In the genomic region with DNA sequence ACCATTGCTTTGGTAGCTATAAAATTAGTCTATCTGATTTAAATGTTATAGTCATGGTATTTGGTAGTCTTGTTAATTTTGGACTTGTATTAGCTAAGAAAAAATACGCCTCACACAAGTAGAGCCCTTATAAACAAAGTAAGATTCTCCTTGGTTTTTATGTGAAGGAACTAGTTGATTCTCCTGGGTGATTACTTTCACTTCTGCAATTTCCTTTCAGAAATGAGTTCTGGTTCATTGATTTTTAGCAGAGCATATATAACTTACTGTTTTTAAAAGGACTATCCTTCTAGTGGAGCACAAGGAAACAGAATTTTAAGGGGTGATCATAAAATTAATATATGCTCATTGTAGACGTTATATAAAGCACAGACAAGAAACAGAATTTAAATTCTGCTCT, we compare ENCODE assay signal across 14 cellular contexts.
DNase-seq lines count a peak whose midpoint lies in the region; ATAC-seq and TF ChIP-seq lines count a peak whose summit lies in the region.
"Had no signal": no experiment of that assay in that cellular context is flagged by ENCODE, and none has a peak within 500 bp of the region (broad histone marks: within the 10 kb centered on the region; RNA-seq: fewer than 3 reads in every experiment).

No MANE protein-coding gene starts in this region.

- WGBS in heart left ventricle, 4 donors, result 88 to 90% (median 89%) methylated on average over 2 of the region's 2 CpGs

- no peaks in the 10 kb centered on the region for H3K4me1 ChIP-seq in heart left ventricle

- H3K36me3 ChIP-seq in heart left ventricle, result no peaks in the 10 kb centered on the region

- H3K9me3 Mint-ChIP-seq in naive B cell, result peaks cover 0 to 7% (median 0%) of the 10 kb centered on the region in 7 donors
- H3K9me3 Mint-ChIP-seq: immature natural killer cell had no signal

- H3K27me3 ChIP-seq in heart left ventricle, result no peaks in the 10 kb centered on the region

- DNase-seq in naive B cell (peak; percentile 34), heart left ventricle (no peak), head of caudate nucleus (no peak)
- DNase-seq in activated effector memory CD4-positive, alpha-beta T cell treated with Interleukin-2 at 50 U/mL for 16 hours, result no peak
- DNase-seq in stimulated activated CD4-positive, alpha-beta T cell treated with anti-CD3 and anti-CD28 coated beads, Interleukin-1b, Interleukin-23, amount 100 ng/mL, for 48 hours, result no peak
- DNase-seq: activated CD4-positive, alpha-beta T cell treated with anti-CD3 and anti-CD28 coated beads, Interleukin-2, amount 10 ng/mL, durations not matched to agents 7 days and 5 days; activated naive CD4-positive, alpha-beta T cell treated with Interleukin-2 at 50 U/mL for 16 hours; DMS153; immature natural killer cell; NCI-H748 treated with DMSO at 0.1 percent for 48 hours; right cardiac atrium had no signal

- TF ChIP-seq CTCF in heart left ventricle (IDR thresholded peaks at IDR 0.05), result no peak

- H3K4me3 Mint-ChIP-seq in naive B cell, result no peak overlapping the region
- H3K4me3 Mint-ChIP-seq: activated CD4-positive, alpha-beta T cell treated with anti-CD3 and anti-CD28 coated beads, Interleukin-2, amount 10 ng/mL, durations not matched to agents 7 days and 5 days; immature natural killer cell had no signal

- no peak for TF ChIP-seq POLR2A in heart left ventricle (IDR thresholded peaks at IDR 0.05)

- no peak overlapping the region for H3K27ac ChIP-seq in heart left ventricle

- H3K27ac Mint-ChIP-seq in naive B cell, result peak overlapping the region in 3 of 6 donors; percentile 0 to 60 (median 5)
- H3K27ac Mint-ChIP-seq: activated CD4-positive, alpha-beta T cell treated with anti-CD3 and anti-CD28 coated beads, Interleukin-2, amount 10 ng/mL, durations not matched to agents 7 days and 5 days; immature natural killer cell had no signal

- H3K4me3 ChIP-seq in heart left ventricle, result no peak overlapping the region

- no peaks in the 10 kb centered on the region for H3K27me3 Mint-ChIP-seq in naive B cell
- H3K27me3 Mint-ChIP-seq: activated CD4-positive, alpha-beta T cell treated with anti-CD3 and anti-CD28 coated beads, Interleukin-2, amount 10 ng/mL, durations not matched to agents 7 days and 5 days had no signal

- peaks cover 12 to 17% (median 14%) of the 10 kb centered on the region in 3 donors for H3K4me1 Mint-ChIP-seq in naive B cell
- H3K4me1 Mint-ChIP-seq: immature natural killer cell had no signal

- no peaks in the 10 kb centered on the region for H3K9me3 ChIP-seq in heart left ventricle

- ATAC-seq in GM18861 (IDR thresholded peaks at IDR 0.05; ENCODE audit: unreplicated experiment) (peak; percentile 87), GM21576 (IDR thresholded peaks at IDR 0.05; ENCODE audit: unreplicated experiment) (peak; percentile 75), HG03469 (IDR thresholded peaks at IDR 0.05; ENCODE audit: unreplicated experiment) (peak; percentile 84), naive B cell (ENCODE audit: low read depth in 2 of 2) (peak; percentile 84 to 88), heart left ventricle (no peak)
- ATAC-seq: right cardiac atrium had no signal

- peaks cover 0 to 6% of the 10 kb centered on the region in 2 donors for H3K36me3 Mint-ChIP-seq in naive B cell

- intact Hi-C loops in heart left ventricle (cut with DNase I) (loop anchor here in 1 of 10 donors (2.0 kb wide), 1 partner anchor 22 kb away; no protein-coding TSS in a partner anchor), head of caudate nucleus (cut with DNase I) (no loop called here)

Comparison
In these comparisons a context has a peak if more than half of its experiments do, and no peak if none do; other contexts are left out.
1. ATAC-seq: peak in GM18861 (single experiment), GM21576 (single experiment), HG03469 (single experiment) and naive B cell (2 of 2); none in heart left ventricle (0 of 4).